Comparison of ENCODE assay signal across 8 cellular contexts in genomic region chrX:73562986-73563739, GRCh38. TPM values are rescaled to one million over a fixed set of nuclear protein-coding genes. Genes with fewer than 3 reads are reported as not detected.
DNase-seq lines count a peak whose midpoint lies in the region; ATAC-seq and TF ChIP-seq lines count a peak whose summit lies in the region.

CHIC1 (plus strand) TSS chrX:73563197; CDS start chrX:73563285, 88 bp downstream.

- intact Hi-C loops in heart left ventricle (cut with DNase I), result no loop called here
- intact Hi-C loops in posterior cingulate gyrus (cut with DNase I), result no loop called here
- intact Hi-C loops in transverse colon (cut with DNase I; ENCODE audit: low total_unique reads), result no loop called here

- H3K36me3 ChIP-seq in heart left ventricle (no peaks in the 10 kb centered on the region), transverse colon (no peaks in the 10 kb centered on the region)

- peak within 1 kb of the TSS; percentile 92 for H3K27ac Mint-ChIP-seq in activated naive CD8-positive, alpha-beta T cell treated with anti-CD3 and anti-CD28 coated beads, Interleukin-2, amount 50 U/mL, for 24 hours

- no peaks in the 10 kb centered on the region for H3K9me3 ChIP-seq in heart left ventricle
- H3K9me3 ChIP-seq in transverse colon, result no peaks in the 10 kb centered on the region

- 0 to 35% (median 12%) methylated on average over 50 to 51 of the region's 51 CpGs for WGBS in heart left ventricle, 4 donors
- WGBS in transverse colon (ENCODE audit: low coverage in 1 of 2), 2 donors, result 0 to 51% methylated on average over 3 to 51 of the region's 51 CpGs

- TF ChIP-seq CTCF in heart left ventricle (IDR thresholded peaks at IDR 0.05) (no peak), transverse colon (IDR thresholded peaks at IDR 0.05) (no peak)

- H3K4me3 Mint-ChIP-seq in activated naive CD8-positive, alpha-beta T cell treated with anti-CD3 and anti-CD28 coated beads, Interleukin-2, amount 50 U/mL, for 24 hours, result peak within 1 kb of the TSS; percentile 89

- H3K4me1 Mint-ChIP-seq in activated naive CD8-positive, alpha-beta T cell treated with anti-CD3 and anti-CD28 coated beads, Interleukin-2, amount 50 U/mL, for 24 hours, result peaks cover 26% of the 10 kb centered on the region

- in situ Hi-C loops in transverse colon (cut with MboI; ENCODE audit: low pct_ligation_motif_present in 1 of 4, low pct_unique_long_range_greater_than_20kb in 1 of 4, low sequenced_read_pairs in 3 of 4), result no loop called here

- H3K27me3 Mint-ChIP-seq in activated naive CD8-positive, alpha-beta T cell treated with anti-CD3 and anti-CD28 coated beads, Interleukin-2, amount 50 U/mL, for 24 hours, result no peaks in the 10 kb centered on the region

- H3K36me3 Mint-ChIP-seq in activated naive CD8-positive, alpha-beta T cell treated with anti-CD3 and anti-CD28 coated beads, Interleukin-2, amount 50 U/mL, for 24 hours (ENCODE audit: low read depth), result peaks cover 1% of the 10 kb centered on the region

- no peaks in the 10 kb centered on the region for H3K27me3 ChIP-seq in heart left ventricle
- H3K27me3 ChIP-seq in transverse colon, result no peaks in the 10 kb centered on the region

- no peaks in the 10 kb centered on the region for H3K9me3 Mint-ChIP-seq in activated naive CD8-positive, alpha-beta T cell treated with anti-CD3 and anti-CD28 coated beads, Interleukin-2, amount 50 U/mL, for 24 hours

- H3K4me3 ChIP-seq in heart left ventricle, result peak within 1 kb of the TSS; percentile 37 to 91 (median 64)
- H3K4me3 ChIP-seq in transverse colon, result peak within 1 kb of the TSS; percentile 47 to 70 (median 60)

- no peak for TF ChIP-seq POLR2A in heart left ventricle (IDR thresholded peaks at IDR 0.05)
- TF ChIP-seq POLR2A in transverse colon (IDR thresholded peaks at IDR 0.05), result no peak

- H3K4me1 ChIP-seq in heart left ventricle, result peaks cover 0 to 15% (median 0%) of the 10 kb centered on the region in 12 donors
- H3K4me1 ChIP-seq in transverse colon, result peaks cover 0 to 10% (median 3%) of the 10 kb centered on the region in 4 donors

- DNase-seq in DMS79 (lab: John Stamatoyannopoulos, UW) (peak; percentile 81), LoVo (ENCODE audit: low spot score) (peak; percentile 74), SKM-1 (lab: John Stamatoyannopoulos, UW; ENCODE audit: unreplicated experiment) (peak; percentile 45), heart left ventricle (peak; percentile 48 to 72 (median 64)), posterior cingulate gyrus (peak; percentile 43 to 93 (median 66)), transverse colon (peak; percentile 66)
- peak; percentile 67 for DNase-seq in activated naive CD8-positive, alpha-beta T cell treated with anti-CD3 and anti-CD28 coated beads, Interleukin-2, amount 50 U/mL, for 24 hours

- peak; percentile 57 for ATAC-seq in GM21786 (IDR thresholded peaks at IDR 0.05; ENCODE audit: unreplicated experiment)
- ATAC-seq in activated naive CD8-positive, alpha-beta T cell treated with anti-CD3 and anti-CD28 coated beads, Interleukin-2, amount 50 U/mL, for 24 hours, result peak; percentile 71
- peak; percentile 77 to 91 (median 88) for ATAC-seq in heart left ventricle

- TF ChIP-seq EP300 in transverse colon (IDR thresholded peaks at IDR 0.05; ENCODE audit: low read depth), result no peak

- peak within 1 kb of the TSS; percentile 53 to 86 (median 78) for H3K27ac ChIP-seq in heart left ventricle
- peak within 1 kb of the TSS; percentile 80 to 90 (median 86) for H3K27ac ChIP-seq in transverse colon

RNA-seq across cellular contexts. Expression of gene CHIC1, which starts in this region (rescaled TPM):
- total RNA-seq in heart left ventricle, result 10 to 100 TPM in 8 of 9 donors, 1 to 10 TPM in 1; 9.5 to 16.9 (median 12.2) TPM
- polyA plus RNA-seq in heart left ventricle, result 1 to 10 TPM; 2.8 to 6.2 TPM
- total RNA-seq in transverse colon, result 10 to 100 TPM in 2 of 4 donors, 1 to 10 TPM in 1, under 1 TPM in 1; 1.00 to 13.5 (median 9.2) TPM

Comparison
In these comparisons a context has a peak if more than half of its experiments do, and no peak if none do; other contexts are left out.
1. Peak in every context shown above with its lines: DNase-seq, ATAC-seq, H3K4me3 ChIP-seq and H3K27ac ChIP-seq.